Comparison of ENCODE assay signal across 8 cellular contexts in the genomic region with DNA sequence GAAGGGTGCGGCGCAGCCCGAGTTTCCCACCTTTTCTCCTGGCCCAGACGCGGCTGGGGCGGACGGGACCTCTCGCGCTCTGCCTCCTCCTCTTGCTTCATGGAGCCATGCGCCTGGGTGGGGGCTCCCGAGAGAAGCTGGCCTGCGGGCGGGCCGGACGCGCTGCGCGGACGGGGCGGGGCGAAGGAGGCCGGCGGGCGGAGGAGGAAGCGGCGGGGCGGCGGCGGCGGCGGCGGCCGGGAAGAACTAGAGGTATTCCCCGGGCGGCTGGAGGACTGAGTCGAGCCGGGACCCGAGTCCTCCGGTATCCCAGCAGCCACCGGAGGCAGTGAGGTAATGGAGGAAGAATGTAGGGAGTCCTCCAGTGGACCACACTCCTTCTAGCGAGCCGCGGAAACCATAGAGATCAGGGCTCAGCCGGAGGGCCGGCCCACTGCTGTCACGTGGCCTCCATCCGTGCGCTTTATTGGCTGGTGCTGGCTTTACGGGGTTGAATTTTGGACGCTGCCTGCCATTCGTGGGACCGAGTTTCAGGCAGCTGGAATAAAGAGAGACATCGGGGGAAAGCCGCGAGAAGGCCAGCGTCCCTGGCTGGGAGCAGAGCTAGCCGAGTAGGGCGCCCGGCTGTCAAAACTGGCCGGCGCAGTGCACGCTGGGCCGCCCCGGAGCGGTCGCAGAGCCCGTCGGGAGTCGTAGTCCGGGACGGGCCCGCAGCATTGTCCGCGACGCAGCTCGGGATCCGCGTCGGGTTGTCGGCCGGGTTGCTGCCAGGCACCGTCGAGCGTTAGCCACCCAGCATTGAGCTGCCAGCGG. TPM values are rescaled to one million over a fixed set of nuclear protein-coding genes. Genes with fewer than 3 reads are reported as not detected.
A peak's percentile ranks its signal among the peaks of the same experiment; 100 is the strongest.
DNase-seq lines count a peak whose midpoint lies in the region; ATAC-seq and TF ChIP-seq lines count a peak whose summit lies in the region.
"Not testable (repeated sequence)": the region's sequence is repeated elsewhere in the genome, so short reads cannot be mapped to it uniquely, and the experiment has no call there.

A gene (minus strand): TSS at position 177 of the 813 bp plus-strand sequence. CDS start 11,722 bp downstream, outside the sequence.

- intact Hi-C loops in CD4-positive, alpha-beta T cell (cut with DNase I, micrococcal nuclease): loop anchor here (5.0 to 10.0 kb wide), 3 partner anchors 141 to 501 kb away; a partner anchor contains a TSS

- 0 to 3% methylated on average over 6 to 47 of the region's 85 CpGs for WGBS in endodermal cell (ENCODE audit: insufficient coverage in 1 of 2, insufficient read length in 1 of 2), 2 experiments

- not testable (repeated sequence) for H3K27me3 ChIP-seq in CD4-positive, alpha-beta T cell (ENCODE audit: control insufficient read depth, insufficient read depth, low read length); endodermal cell (ENCODE audit: control insufficient read depth, insufficient read depth, low read length, poor library complexity, severe bottlenecking)

- ATAC-seq in CD4-positive, alpha-beta T cell (ENCODE audit: poor library complexity): peak; percentile 88
- ATAC-seq in GM19468 (IDR thresholded peaks at IDR 0.05; ENCODE audit: extremely low read depth, unreplicated experiment): peak; percentile 84
- ATAC-seq in HG03571 (IDR thresholded peaks at IDR 0.05; ENCODE audit: unreplicated experiment): peak; percentile 89
- peak; percentile 84 for ATAC-seq in memory B cell (ENCODE audit: low read depth)

- POLR2A ChIA-PET in CD4-positive, alpha-beta T cell (lab: Charles Lee): interaction anchor here (0.7 to 3.1 kb wide), 3 partner anchors 142 to 205 kb away, joined by 3 to 12 read pairs (median 4); a partner anchor contains a TSS

- peaks cover 56% of the 10 kb centered on the region for H3K4me1 Mint-ChIP-seq in CD4-positive, alpha-beta T cell (ENCODE audit: low read depth)
- H3K4me1 Mint-ChIP-seq in endodermal cell (peaks cover 19% of the 10 kb centered on the region), memory B cell (peaks cover 20% of the 10 kb centered on the region)

- not testable (repeated sequence) for H3K4me1 ChIP-seq in endodermal cell (ENCODE audit: control insufficient read depth, insufficient read depth, low read length)

- TF ChIP-seq CTCF in CD4-positive, alpha-beta T cell (IDR thresholded peaks at IDR 0.05); endodermal cell (conservative IDR thresholded peaks at IDR 0.05): not testable (repeated sequence)

- H3K27me3 Mint-ChIP-seq in CD4-positive, alpha-beta T cell; endodermal cell (ENCODE audit: insufficient read depth); memory B cell: not testable (repeated sequence)

- peaks cover 37% of the 10 kb centered on the region for H3K36me3 Mint-ChIP-seq in CD4-positive, alpha-beta T cell (ENCODE audit: low read depth)
- H3K36me3 Mint-ChIP-seq in endodermal cell (ENCODE audit: low read depth): peaks cover 27% of the 10 kb centered on the region
- H3K36me3 Mint-ChIP-seq in memory B cell: not testable (repeated sequence)

- H3K9me3 Mint-ChIP-seq in CD4-positive, alpha-beta T cell; endodermal cell; memory B cell: not testable (repeated sequence)

- not testable (repeated sequence) for H3K9me3 ChIP-seq in CD4-positive, alpha-beta T cell (ENCODE audit: control insufficient read depth, low read length); endodermal cell (ENCODE audit: control insufficient read depth, low read length)

- peak; percentile 55 to 79 (median 60) for DNase-seq in CD4-positive, alpha-beta T cell
- peak; percentile 32 for DNase-seq in OCI-M2 (lab: John Stamatoyannopoulos, UW; ENCODE audit: unreplicated experiment)
- peak; percentile 83 for DNase-seq in activated CD8-positive, alpha-beta memory T cell treated with anti-CD3 and anti-CD28 coated beads, Interleukin-2, amount 50 U/mL, for 48 hours
- DNase-seq in endodermal cell: peak; percentile 87
- peak; percentile 65 to 73 for DNase-seq in memory B cell (ENCODE audit: low spot score in 2 of 2)
- peak; percentile 40 to 70 (median 41) for DNase-seq in stimulated activated CD4-positive, alpha-beta T cell treated with anti-CD3 and anti-CD28 coated beads, TNF-alpha, amount 100 ng/mL, for 24 hours (ENCODE audit: low read depth in 3 of 3)

- peak within 1 kb of the TSS; percentile 91 for H3K4me3 ChIP-seq in endodermal cell (ENCODE audit: low read length)

- H3K36me3 ChIP-seq in endodermal cell (ENCODE audit: control insufficient read depth, insufficient read depth, low read length): peaks cover 31% of the 10 kb centered on the region

- H3K27ac Mint-ChIP-seq in CD4-positive, alpha-beta T cell: peak within 1 kb of the TSS; percentile 88
- H3K27ac Mint-ChIP-seq in endodermal cell (peak within 1 kb of the TSS; percentile 92), memory B cell (peak within 1 kb of the TSS; percentile 92)

- H3K4me3 Mint-ChIP-seq in CD4-positive, alpha-beta T cell: peak within 1 kb of the TSS; percentile 97
- H3K4me3 Mint-ChIP-seq in endodermal cell (peak within 1 kb of the TSS; percentile 84), memory B cell (peak within 1 kb of the TSS; percentile 90)

- peak within 1 kb of the TSS; percentile 72 for H3K27ac ChIP-seq in CD4-positive, alpha-beta T cell (ENCODE audit: low read depth, low read length)
- peak within 1 kb of the TSS; percentile 89 for H3K27ac ChIP-seq in endodermal cell (ENCODE audit: low read depth, low read length)

- CTCF ChIA-PET in CD4-positive, alpha-beta T cell (lab: Charles Lee): not testable (repeated sequence)

- H3K9ac ChIP-seq in endodermal cell (ENCODE audit: extremely low read depth, low read length, poor library complexity, severe bottlenecking): peak within 1 kb of the TSS; percentile 54

RNA-seq across cellular contexts. Expression of the gene that starts here (rescaled TPM):
- 10 to 100 TPM in 1 of 2 experiments, 1 to 10 TPM in 1; 9.6 to 10.1 TPM for total RNA-seq in CD4-positive, alpha-beta T cell
- 10 to 100 TPM; 21.7 to 22.0 TPM for total RNA-seq in endodermal cell
- polyA plus RNA-seq in endodermal cell (2013, experiment 1 of 2): 18.1 TPM
- 18.5 TPM for polyA plus RNA-seq in endodermal cell (2013, experiment 2 of 2)

Comparison
In these comparisons a context has a peak if more than half of its experiments do, and no peak if none do; other contexts are left out.
1. Peak in every context shown above with its lines: DNase-seq, ATAC-seq, H3K4me3 ChIP-seq and H3K27ac ChIP-seq.
2. DNase-seq: peak in every context shown above with its lines; median percentile 87 in endodermal cell; 83 in activated CD8-positive, alpha-beta memory T cell treated with anti-CD3 and anti-CD28 coated beads, Interleukin-2, amount 50 U/mL, for 48 hours; 69 in memory B cell; 60 in CD4-positive, alpha-beta T cell; 41 in stimulated activated CD4-positive, alpha-beta T cell treated with anti-CD3 and anti-CD28 coated beads, TNF-alpha, amount 100 ng/mL, for 24 hours; 32 in OCI-M2.